12 cellular contexts compared by ENCODE assay signal in the genomic region with DNA sequence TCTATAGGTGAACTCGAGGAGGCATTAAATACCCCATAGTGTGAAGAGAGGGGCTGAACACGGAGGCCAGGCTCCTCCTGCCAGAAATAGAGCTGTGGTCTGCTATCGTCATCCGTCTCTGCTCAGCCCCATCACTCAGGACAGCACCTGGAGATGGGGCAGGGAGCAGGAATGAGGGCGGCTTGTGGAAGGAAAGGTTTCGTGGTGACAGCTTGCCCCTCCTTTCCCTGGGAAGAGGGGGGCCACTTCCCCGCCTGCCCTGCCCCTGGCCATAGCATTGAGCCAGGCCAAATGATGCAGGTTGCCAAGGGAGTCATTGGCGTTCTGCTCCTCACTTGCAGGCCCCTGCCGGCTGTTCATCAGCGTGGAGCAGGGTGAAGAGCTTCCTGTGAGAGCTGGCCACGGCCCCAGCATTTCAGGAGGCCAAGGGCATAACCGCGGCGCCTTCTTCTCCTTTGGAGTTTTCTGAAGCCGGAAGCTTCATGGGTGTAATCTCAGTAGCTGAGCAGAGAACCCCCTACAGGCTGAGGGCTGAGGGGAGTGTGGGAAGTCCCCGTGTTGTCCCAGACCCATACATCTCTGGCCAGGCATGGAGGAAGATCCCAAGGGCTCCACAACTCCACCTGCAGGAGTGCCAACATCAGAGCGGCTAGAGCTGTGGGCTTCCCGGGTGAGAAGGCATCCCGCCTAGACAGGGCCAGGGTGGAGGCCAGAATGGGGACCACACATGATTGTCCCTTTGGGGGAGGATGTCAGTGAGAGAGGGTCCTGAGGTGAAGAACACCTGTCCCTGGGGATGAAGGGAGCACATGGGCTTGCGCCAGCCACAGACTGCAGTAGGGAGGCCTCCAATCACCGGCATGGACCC.
"Had no signal": no experiment of that assay in that cellular context is flagged by ENCODE, and none has a peak within 500 bp of the region (broad histone marks: within the 10 kb centered on the region; RNA-seq: fewer than 3 reads in every experiment).

No MANE protein-coding gene starts in this region.

- H3K36me3 ChIP-seq: left lung, neutrophil, prostate gland, thoracic aorta, vagina had no signal

- H3K4me1 ChIP-seq: left lung, vagina had no signal

- H3K36me3 Mint-ChIP-seq: activated naive CD8-positive, alpha-beta T cell had no signal

- DNase-seq: activated T-cell treated with anti-CD3 and anti-CD28 coated beads, Interleukin-2, amount 50 U/mL, for 1 hour; stimulated activated CD4-positive, alpha-beta T cell treated with anti-CD3 and anti-CD28 coated beads, Interleukin-15, amount 100 ng/mL, for 24 hours; stimulated activated CD4-positive, alpha-beta T cell treated with anti-CD3 and anti-CD28 coated beads, Interleukin-4, amount 100 ng/mL, for 24 hours; stimulated activated naive CD8-positive, alpha-beta T cell treated with anti-CD3 and anti-CD28 coated beads, Interleukin-15, amount 100 ng/mL, for 72 hours; T-helper 2 cell had no signal

- H3K9me3 Mint-ChIP-seq: stimulated activated naive CD8-positive, alpha-beta T cell treated with anti-CD3 and anti-CD28 coated beads, Interleukin-15, amount 100 ng/mL, for 72 hours had no signal

- H3K4me3 ChIP-seq: dorsolateral prefrontal cortex, left lung, prostate gland, thoracic aorta, vagina had no signal

- H3K27ac ChIP-seq: dorsolateral prefrontal cortex, left lung, neutrophil, prostate gland, thoracic aorta, vagina had no signal

- H3K27me3 ChIP-seq: left lung, neutrophil, vagina had no signal

- H3K4me3 Mint-ChIP-seq: activated naive CD8-positive, alpha-beta T cell; stimulated activated naive CD8-positive, alpha-beta T cell treated with anti-CD3 and anti-CD28 coated beads, Interleukin-15, amount 100 ng/mL, for 72 hours had no signal

- H3K4me1 Mint-ChIP-seq: stimulated activated naive CD8-positive, alpha-beta T cell treated with anti-CD3 and anti-CD28 coated beads, Interleukin-15, amount 100 ng/mL, for 72 hours had no signal

- H3K9me3 ChIP-seq: neutrophil, prostate gland, thoracic aorta, vagina had no signal

- H3K27ac Mint-ChIP-seq: activated naive CD8-positive, alpha-beta T cell; stimulated activated naive CD8-positive, alpha-beta T cell treated with anti-CD3 and anti-CD28 coated beads, Interleukin-15, amount 100 ng/mL, for 72 hours had no signal
